11 cellular contexts compared by ENCODE assay signal in the genomic region with DNA sequence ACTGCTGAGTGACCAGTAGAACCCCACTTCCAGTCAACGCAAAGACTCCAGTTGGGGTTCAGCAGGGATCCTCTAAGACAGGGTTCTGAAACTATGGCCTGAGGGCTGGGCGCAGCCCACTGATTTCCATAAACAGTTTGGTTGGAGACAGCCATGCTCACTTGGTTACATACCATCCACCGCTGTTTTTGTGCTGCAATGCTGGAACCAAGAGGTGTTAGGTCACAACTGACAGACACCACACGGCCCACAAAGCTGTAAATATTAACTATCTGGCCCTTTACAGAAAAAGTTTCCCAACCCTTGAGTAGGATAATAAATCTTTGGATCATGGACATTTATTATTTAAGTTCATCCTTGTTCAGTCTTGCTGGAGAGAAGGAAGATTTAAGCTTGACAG. TPM values are rescaled to one million over a fixed set of nuclear protein-coding genes. Genes with fewer than 3 reads are reported as not detected.
A peak's percentile ranks its signal among the peaks of the same experiment; 100 is the strongest.
DNase-seq lines count a peak whose midpoint lies in the region; ATAC-seq and TF ChIP-seq lines count a peak whose summit lies in the region.
"Had no signal": no experiment of that assay in that cellular context is flagged by ENCODE, and none has a peak within 500 bp of the region (broad histone marks: within the 10 kb centered on the region; RNA-seq: fewer than 3 reads in every experiment).

No MANE protein-coding gene starts in this region.

- no peak overlapping the region for H3K4me3 Mint-ChIP-seq in activated T-cell treated with anti-CD3 and anti-CD28 coated beads, Interleukin-2, amount 50 U/mL, for 72 hours
- no peak overlapping the region for H3K4me3 Mint-ChIP-seq in activated T-cell treated with anti-CD3 and anti-CD28 coated beads, Interleukin-2, amount 50 U/mL, for 4 hours
- no peak overlapping the region for H3K4me3 Mint-ChIP-seq in T-cell
- H3K4me3 Mint-ChIP-seq: stimulated activated naive CD8-positive, alpha-beta T cell treated with anti-CD3 and anti-CD28 coated beads, Interleukin-15, Interleukin-2, amounts not matched to agents 100 ng/mL and 50 ng/mL, for 24 hours had no signal

- ATAC-seq in activated T-cell treated with anti-CD3 and anti-CD28 coated beads, Interleukin-2, amount 50 U/mL, for 72 hours (replicated peaks in 1 of 2): peak; percentile 22 to 31
- ATAC-seq in activated T-cell treated with anti-CD3 and anti-CD28 coated beads, Interleukin-2, amount 50 U/mL, for 4 hours: no peak
- peak; percentile 35 for ATAC-seq in HG02678 (IDR thresholded peaks at IDR 0.05; ENCODE audit: unreplicated experiment)
- peak; percentile 18 to 46 (median 28) for ATAC-seq in T-cell (replicated peaks in 1 of 4)

- H3K27ac Mint-ChIP-seq in activated T-cell treated with anti-CD3 and anti-CD28 coated beads, Interleukin-2, amount 50 U/mL, for 72 hours: no peak overlapping the region
- H3K27ac Mint-ChIP-seq in T-cell: no peak overlapping the region
- H3K27ac Mint-ChIP-seq: stimulated activated naive CD8-positive, alpha-beta T cell treated with anti-CD3 and anti-CD28 coated beads, Interleukin-15, Interleukin-2, amounts not matched to agents 100 ng/mL and 50 ng/mL, for 24 hours had no signal

- peaks cover 8 to 16% of the 10 kb centered on the region in 2 donors for H3K36me3 Mint-ChIP-seq in activated T-cell treated with anti-CD3 and anti-CD28 coated beads, Interleukin-2, amount 50 U/mL, for 72 hours (ENCODE audit: insufficient read depth in 2 of 2)
- H3K36me3 Mint-ChIP-seq in activated T-cell treated with anti-CD3 and anti-CD28 coated beads, Interleukin-2, amount 50 U/mL, for 4 hours (ENCODE audit: insufficient read depth): peaks cover 12% of the 10 kb centered on the region
- peaks cover 5% of the 10 kb centered on the region for H3K36me3 Mint-ChIP-seq in T-cell

- POLR2A ChIA-PET in T-cell (lab: Charles Lee): interaction anchor here (0.7 to 1.9 kb wide), 6 partner anchors 9 to 58 kb away, joined by 3 to 9 read pairs (median 4); partner anchors contain the start of gene CD226 (in 1 of the 2)

- TF ChIP-seq CTCF in spleen (IDR thresholded peaks at IDR 0.05 in 8 of 11, conservative IDR thresholded peaks at IDR 0.05 in 3 of 11): no peak

- H3K27ac ChIP-seq in spleen: peak overlapping the region in 7 of 8 donors; percentile 41 to 81 (median 68)

- peaks cover 0 to 7% (median 0%) of the 10 kb centered on the region in 8 donors for H3K9me3 ChIP-seq in spleen

- 70 to 78% (median 77%) methylated on average over 4 of the region's 4 CpGs for WGBS in spleen, 5 donors

- H3K36me3 ChIP-seq in spleen: no peaks in the 10 kb centered on the region

- H3K27me3 Mint-ChIP-seq in activated T-cell treated with anti-CD3 and anti-CD28 coated beads, Interleukin-2, amount 50 U/mL, for 72 hours (ENCODE audit: low read depth): no peaks in the 10 kb centered on the region
- H3K27me3 Mint-ChIP-seq in activated T-cell treated with anti-CD3 and anti-CD28 coated beads, Interleukin-2, amount 50 U/mL, for 4 hours (ENCODE audit: low read depth): no peaks in the 10 kb centered on the region
- H3K27me3 Mint-ChIP-seq in T-cell: no peaks in the 10 kb centered on the region
- H3K27me3 Mint-ChIP-seq: stimulated activated naive CD8-positive, alpha-beta T cell treated with anti-CD3 and anti-CD28 coated beads, Interleukin-15, Interleukin-2, amounts not matched to agents 100 ng/mL and 50 ng/mL, for 24 hours had no signal

- CTCF ChIA-PET in T-cell (lab: Charles Lee): interaction anchor here (0.8 to 1.7 kb wide), 8 partner anchors 10 to 131 kb away, joined by 3 to 10 read pairs (median 4); no protein-coding TSS in a partner anchor

- no peak for TF ChIP-seq POLR2A in spleen (IDR thresholded peaks at IDR 0.05)

- DNase-seq in activated T-cell treated with anti-CD3 and anti-CD28 coated beads, Interleukin-2, amount 50 U/mL, for 72 hours: no peak
- DNase-seq in activated T-cell treated with anti-CD3 and anti-CD28 coated beads, Interleukin-2, amount 50 U/mL, for 4 hours: no peak
- DNase-seq in T-cell: no peak
- DNase-seq in spleen: no peak
- no peak for DNase-seq in pons (ENCODE audit: low spot score)
- no peak for DNase-seq in NCI-H2196 (lab: John Stamatoyannopoulos, UW; ENCODE audit: unreplicated experiment)
- DNase-seq in cerebellar cortex (ENCODE audit: low spot score): no peak
- DNase-seq: GF-D8, NCI-H1436 had no signal

- H3K4me1 Mint-ChIP-seq in activated T-cell treated with anti-CD3 and anti-CD28 coated beads, Interleukin-2, amount 50 U/mL, for 72 hours (ENCODE audit: low read depth): peaks cover 20% of the 10 kb centered on the region
- peaks cover 26% of the 10 kb centered on the region for H3K4me1 Mint-ChIP-seq in activated T-cell treated with anti-CD3 and anti-CD28 coated beads, Interleukin-2, amount 50 U/mL, for 4 hours (ENCODE audit: low read depth)
- H3K4me1 Mint-ChIP-seq in T-cell: peaks cover 33 to 39% (median 38%) of the 10 kb centered on the region in 3 donors

- no peaks in the 10 kb centered on the region for H3K27me3 ChIP-seq in spleen (replicated peaks in 1 of 7)

- peaks cover 9 to 55% (median 25%) of the 10 kb centered on the region in 6 donors for H3K4me1 ChIP-seq in spleen

- H3K4me3 ChIP-seq in spleen: peak overlapping the region in 6 of 8 donors; percentile 17 to 61 (median 18)

- intact Hi-C loops in spleen (cut with DNase I; ENCODE audit: low total_unique reads): no loop called here

- peaks cover 2% of the 10 kb centered on the region in 2 donors for H3K9me3 Mint-ChIP-seq in activated T-cell treated with anti-CD3 and anti-CD28 coated beads, Interleukin-2, amount 50 U/mL, for 72 hours
- peaks cover 4% of the 10 kb centered on the region for H3K9me3 Mint-ChIP-seq in activated T-cell treated with anti-CD3 and anti-CD28 coated beads, Interleukin-2, amount 50 U/mL, for 4 hours
- no peaks in the 10 kb centered on the region for H3K9me3 Mint-ChIP-seq in T-cell

RNA-seq across cellular contexts. Expression of gene CD226, which starts 8.4 kb away (rescaled TPM):
- total RNA-seq in activated T-cell treated with anti-CD3 and anti-CD28 coated beads, Interleukin-2, amount 50 U/mL, for 72 hours: 10 to 100 TPM; 73.7 to 81.8 TPM
- 100 to 1,000 TPM; 129 to 168 (median 129) TPM for total RNA-seq in activated T-cell treated with anti-CD3 and anti-CD28 coated beads, Interleukin-2, amount 50 U/mL, for 4 hours
- 10 to 100 TPM; 32.2 to 87.1 (median 57.4) TPM for total RNA-seq in T-cell
- total RNA-seq in spleen: 10 to 100 TPM; 23.4 to 51.4 (median 40.0) TPM
- polyA plus RNA-seq in spleen: 1 to 10 TPM in 2 of 3 donors, under 1 TPM in 1; 0.91 to 1.8 (median 1.4) TPM

Comparison
In these comparisons a context has a peak if more than half of its experiments do, and no peak if none do; other contexts are left out.
1. ATAC-seq: peak in activated T-cell treated with anti-CD3 and anti-CD28 coated beads, Interleukin-2, amount 50 U/mL, for 72 hours (2 of 2), HG02678 (single experiment) and T-cell (4 of 4); none in activated T-cell treated with anti-CD3 and anti-CD28 coated beads, Interleukin-2, amount 50 U/mL, for 4 hours (0 of 2).